ENCODE assay signal across 9 cellular contexts in genomic region chr2:23007836-23008235, GRCh38.
"Had no signal": no experiment of that assay in that cellular context is flagged by ENCODE, and none has a peak within 500 bp of the region (broad histone marks: within the 10 kb centered on the region; RNA-seq: fewer than 3 reads in every experiment).

No MANE protein-coding gene starts in this region.

- ATAC-seq: HCT116, HepG2 had no signal

- DNase-seq: GM23248, GOT3, H7, HFFc6 had no signal

- H3K36me3 Mint-ChIP-seq: IgD-negative memory B cell had no signal

- H3K36me3 ChIP-seq: HAP-1 had no signal

- H3K27me3 Mint-ChIP-seq: IgD-negative memory B cell had no signal

- H3K4me3 ChIP-seq: GM23248, HAP-1 had no signal

- H3K9me3 ChIP-seq: HAP-1 had no signal

- H3K27ac ChIP-seq: GM23248, HL-60 had no signal

- H3K27ac Mint-ChIP-seq: HFFc6, IgD-negative memory B cell had no signal

- H3K4me3 Mint-ChIP-seq: HFFc6, IgD-negative memory B cell had no signal

- H3K4me1 Mint-ChIP-seq: IgD-negative memory B cell had no signal

- H3K4me1 ChIP-seq: HAP-1 had no signal

- H3K9me3 Mint-ChIP-seq: IgD-negative memory B cell had no signal
